Comparison of ENCODE assay signal across 10 cellular contexts in genomic region chr15:91866971-91867372, GRCh38. TPM values are rescaled to one million over a fixed set of nuclear protein-coding genes. Genes with fewer than 3 reads are reported as not detected.
DNase-seq lines count a peak whose midpoint lies in the region; ATAC-seq, FAIRE-seq and TF ChIP-seq lines count a peak whose summit lies in the region.
"Had no signal": no experiment of that assay in that cellular context is flagged by ENCODE, and none has a peak within 500 bp of the region (broad histone marks: within the 10 kb centered on the region; RNA-seq: fewer than 3 reads in every experiment).

No MANE protein-coding gene starts in this region.

- H3K9ac ChIP-seq in kidney (ENCODE audit: low read length in 2 of 2) = no peak overlapping the region

- H3K4me3 ChIP-seq in adrenal gland (no peak overlapping the region), kidney (ENCODE audit: low read length in 2 of 2) (no peak overlapping the region), upper lobe of left lung (no peak overlapping the region)
- H3K4me3 ChIP-seq: HAP-1 had no signal

- H3K9me3 ChIP-seq in adrenal gland (replicated peaks in 1 of 3) (no peaks in the 10 kb centered on the region), kidney (ENCODE audit: control insufficient read depth in 1 of 2, low read length in 2 of 2) (no peaks in the 10 kb centered on the region), upper lobe of left lung (no peaks in the 10 kb centered on the region)
- H3K9me3 ChIP-seq: HAP-1 had no signal

- H3K4me1 ChIP-seq in adrenal gland (replicated peaks in 1 of 2) (peaks cover 17 to 33% of the 10 kb centered on the region in 2 donors), kidney (ENCODE audit: control insufficient read depth in 1 of 2, insufficient read depth in 1 of 2, low read depth in 1 of 2, low read length in 2 of 2) (peaks cover 9 to 15% of the 10 kb centered on the region in 2 donors), upper lobe of left lung (peaks cover 66 to 78% (median 72%) of the 10 kb centered on the region in 4 donors)

- ATAC-seq in upper lobe of left lung (ENCODE audit: low FRiP score in 2 of 2) = peak; percentile 64 to 92
- no peak for ATAC-seq in stimulated activated memory B cell treated with anti-CD40 and anti-IgM and Interleukin-4, amounts not matched to agents 10 μg/mL and 1 μg/mL and 100 μg/mL, for 72 hours
- ATAC-seq in GM18505 (IDR thresholded peaks at IDR 0.05; ENCODE audit: unreplicated experiment) = no peak

- H3K4me1 Mint-ChIP-seq in T-helper 2 cell treated with Interferon-gamma antibody and Interleukin-4, amounts not matched to agents 5 μg/mL and 100 μg/mL, for 36 hours (ENCODE audit: low read depth) = peaks cover 74% of the 10 kb centered on the region
- no peaks in the 10 kb centered on the region for H3K4me1 Mint-ChIP-seq in stimulated activated memory B cell treated with anti-CD40 and anti-IgM and Interleukin-4, amounts not matched to agents 10 μg/mL and 1 μg/mL and 100 μg/mL, for 72 hours

- TF ChIP-seq POLR2A in adrenal gland (IDR thresholded peaks at IDR 0.05) = peak in 1 of 2 donors; percentile 39
- TF ChIP-seq POLR2A in upper lobe of left lung (IDR thresholded peaks at IDR 0.05) = peak in 1 of 4 donors; percentile 13
- no peak for TF ChIP-seq POLR2A in GM18505 (IDR thresholded peaks at IDR 0.05; ENCODE audit: borderline replicate concordance, extremely low read depth, insufficient read depth, insufficient read length)

- peak overlapping the region; percentile 74 for H3K4me3 Mint-ChIP-seq in T-helper 2 cell treated with Interferon-gamma antibody and Interleukin-4, amounts not matched to agents 5 μg/mL and 100 μg/mL, for 36 hours
- no peak overlapping the region for H3K4me3 Mint-ChIP-seq in stimulated activated memory B cell treated with anti-CD40 and anti-IgM and Interleukin-4, amounts not matched to agents 10 μg/mL and 1 μg/mL and 100 μg/mL, for 72 hours
- H3K4me3 Mint-ChIP-seq: B cell had no signal

- FAIRE-seq in kidney (lab: Jason Lieb, UNC) = no peak

- H3K27me3 ChIP-seq in adrenal gland = no peaks in the 10 kb centered on the region
- H3K27me3 ChIP-seq in upper lobe of left lung = no peaks in the 10 kb centered on the region

- no peak for TF ChIP-seq CTCF in adrenal gland (IDR thresholded peaks at IDR 0.05)
- TF ChIP-seq CTCF in kidney (IDR thresholded peaks at IDR 0.05; ENCODE audit: borderline replicate concordance, extremely low read depth, insufficient read depth) = no peak
- no peak for TF ChIP-seq CTCF in upper lobe of left lung (IDR thresholded peaks at IDR 0.05)

- peaks cover 2% of the 10 kb centered on the region for H3K27me3 Mint-ChIP-seq in T-helper 2 cell treated with Interferon-gamma antibody and Interleukin-4, amounts not matched to agents 5 μg/mL and 100 μg/mL, for 36 hours (ENCODE audit: low read depth)
- H3K27me3 Mint-ChIP-seq in stimulated activated memory B cell treated with anti-CD40 and anti-IgM and Interleukin-4, amounts not matched to agents 10 μg/mL and 1 μg/mL and 100 μg/mL, for 72 hours = peaks cover 28% of the 10 kb centered on the region

- H3K36me3 ChIP-seq in adrenal gland (replicated peaks in 1 of 2) (no peaks in the 10 kb centered on the region), kidney (ENCODE audit: control insufficient read depth in 1 of 2, insufficient read depth in 2 of 2, low read length in 2 of 2) (no peaks in the 10 kb centered on the region), upper lobe of left lung (no peaks in the 10 kb centered on the region)
- H3K36me3 ChIP-seq: HAP-1 had no signal

- H3K27ac Mint-ChIP-seq in T-helper 2 cell treated with Interferon-gamma antibody and Interleukin-4, amounts not matched to agents 5 μg/mL and 100 μg/mL, for 36 hours = peak overlapping the region; percentile 65
- no peak overlapping the region for H3K27ac Mint-ChIP-seq in stimulated activated memory B cell treated with anti-CD40 and anti-IgM and Interleukin-4, amounts not matched to agents 10 μg/mL and 1 μg/mL and 100 μg/mL, for 72 hours
- H3K27ac Mint-ChIP-seq: B cell had no signal

- peak overlapping the region; percentile 31 to 87 (median 76) for H3K27ac ChIP-seq in adrenal gland
- H3K27ac ChIP-seq in kidney (ENCODE audit: low read depth in 2 of 2, low read length in 2 of 2) = peak overlapping the region; percentile 49 to 72
- H3K27ac ChIP-seq in upper lobe of left lung = peak overlapping the region; percentile 74 to 86 (median 82)

- no peak for TF ChIP-seq EP300 in upper lobe of left lung (IDR thresholded peaks at IDR 0.05)

- intact Hi-C loops in adrenal gland (cut with DNase I) (no loop called here), kidney (cut with DNase I) (no loop called here)

- no peak for DNase-seq in T-helper 2 cell treated with Interferon-gamma antibody and Interleukin-4, amounts not matched to agents 5 μg/mL and 100 μg/mL, for 36 hours (ENCODE audit: low spot score)
- DNase-seq in T-helper 2 cell (no peak), adrenal gland (peak; percentile 52 to 84 (median 70)), kidney (peak; percentile 81), upper lobe of left lung (peak; percentile 73 to 88)
- no peak for DNase-seq in NK-92 treated with Interleukin-12 subunit alpha and Interleukin-12 subunit beta, amount 100 ng/mL, for 24 hours (lab: John Stamatoyannopoulos, UW)

- H3K36me3 Mint-ChIP-seq in T-helper 2 cell treated with Interferon-gamma antibody and Interleukin-4, amounts not matched to agents 5 μg/mL and 100 μg/mL, for 36 hours (ENCODE audit: low read depth) = peaks cover 24% of the 10 kb centered on the region
- no peaks in the 10 kb centered on the region for H3K36me3 Mint-ChIP-seq in stimulated activated memory B cell treated with anti-CD40 and anti-IgM and Interleukin-4, amounts not matched to agents 10 μg/mL and 1 μg/mL and 100 μg/mL, for 72 hours

- H3K9me3 Mint-ChIP-seq in T-helper 2 cell treated with Interferon-gamma antibody and Interleukin-4, amounts not matched to agents 5 μg/mL and 100 μg/mL, for 36 hours = peaks cover 12% of the 10 kb centered on the region
- peaks cover 6% of the 10 kb centered on the region for H3K9me3 Mint-ChIP-seq in stimulated activated memory B cell treated with anti-CD40 and anti-IgM and Interleukin-4, amounts not matched to agents 10 μg/mL and 1 μg/mL and 100 μg/mL, for 72 hours

- WGBS in adrenal gland, 4 donors = 33 to 50% (median 42%) methylated on average over 8 of the region's 8 CpGs
- 47 to 57% methylated on average over 4 to 8 of the region's 8 CpGs for WGBS in upper lobe of left lung, 2 donors

RNA-seq across cellular contexts. Expression of gene SLCO3A1, which starts 13.5 kb away (rescaled TPM):
- 10 to 100 TPM in 7 of 8 donors, 1 to 10 TPM in 1; 5.6 to 26.6 (median 13.9) TPM for total RNA-seq in adrenal gland
- polyA plus RNA-seq in adrenal gland = 10 to 100 TPM; 18.4 to 23.2 (median 19.0) TPM
- 59.4 TPM for total RNA-seq in kidney
- 12.8 TPM for polyA plus RNA-seq in kidney (ENCODE audit: insufficient read depth, low read depth, low replicate concordance)
- 10 to 100 TPM; 29.3 to 56.6 (median 46.7) TPM for total RNA-seq in upper lobe of left lung

Comparison
In these comparisons a context has a peak if more than half of its experiments do, and no peak if none do; other contexts are left out.
1. DNase-seq: peak in adrenal gland (7 of 7), kidney (single experiment) and upper lobe of left lung (2 of 2); none in T-helper 2 cell treated with Interferon-gamma antibody and Interleukin-4, amounts not matched to agents 5 μg/mL and 100 μg/mL, for 36 hours (single experiment), T-helper 2 cell (0 of 5) and NK-92 treated with Interleukin-12 subunit alpha and Interleukin-12 subunit beta, amount 100 ng/mL, for 24 hours (single experiment).
2. ATAC-seq: peak in upper lobe of left lung (2 of 2); none in stimulated activated memory B cell treated with anti-CD40 and anti-IgM and Interleukin-4, amounts not matched to agents 10 μg/mL and 1 μg/mL and 100 μg/mL, for 72 hours (single experiment) and GM18505 (single experiment).
3. Peak in every context shown above with its lines, with median percentiles within 50 percentile points of each other: H3K27ac ChIP-seq.